ENCODE assay signal across 2 cellular contexts in genomic region chr6:3672339-3672738, GRCh38.
DNase-seq lines count a peak whose midpoint lies in the region; ATAC-seq, FAIRE-seq and TF ChIP-seq lines count a peak whose summit lies in the region.
"Not testable (repeated sequence)": the region's sequence is repeated elsewhere in the genome, so short reads cannot be mapped to it uniquely, and the experiment has no call there.

No MANE protein-coding gene starts in this region.

- not testable (repeated sequence) for DNase-seq in K562 (ENCODE audit: extremely low read depth in 1 of 4, low spot score in 3 of 4)

- not testable (repeated sequence) for H3K9me3 ChIP-seq in HEK293 (ENCODE audit: control insufficient read depth, insufficient read depth, low read depth, low read length); K562 (replicated peaks; ENCODE audit: control insufficient read depth, insufficient read depth, low read depth, low read length)

- intact Hi-C loops in K562 (cut with micrococcal nuclease), result not testable (repeated sequence)

- not testable (repeated sequence) for H4K20me1 ChIP-seq in K562 (replicated peaks; ENCODE audit: control insufficient read depth, insufficient read depth, low read length)

- CTCF ChIA-PET in HEK293 (lab: Yijun Ruan, JAX); K562 (lab: Yijun Ruan, JAX; ENCODE audit: low intra/inter-chr PET ratio): not testable (repeated sequence)

- not testable (repeated sequence) for TF ChIP-seq EP300 in K562 (IDR thresholded peaks at IDR 0.05; ENCODE audit: low read length)

- H3K27me3 ChIP-seq in K562 (ENCODE audit: control insufficient read depth in 2 of 2, insufficient read depth in 2 of 2, low read length in 2 of 2), result not testable (repeated sequence)

- H3K4me1 ChIP-seq in HEK293 (ENCODE audit: control insufficient read depth, insufficient read depth, low read length); K562 (replicated peaks in 1 of 2; ENCODE audit: control insufficient read depth in 2 of 2, insufficient read depth in 2 of 2, low read length in 2 of 2): not testable (repeated sequence)

- H2AFZ ChIP-seq in K562 (ENCODE audit: low read depth, low read length), result not testable (repeated sequence)

- not testable (repeated sequence) for ATAC-seq in K562

- not testable (repeated sequence) for TF ChIP-seq RAD21 in K562 (CRISPR knock-in tag; conservative IDR thresholded peaks at IDR 0.05 in 1 of 2, IDR thresholded peaks at IDR 0.05 in 1 of 2)

- H3K79me2 ChIP-seq in K562 (ENCODE audit: control insufficient read depth, insufficient read depth, low read length), result not testable (repeated sequence)

- TF ChIP-seq CTCF in HEK293 (tag by site-specific recombination; IDR thresholded peaks at IDR 0.05); K562 (IDR thresholded peaks at IDR 0.05 in 2 of 3, conservative IDR thresholded peaks at IDR 0.05 in 1 of 3; ENCODE audit: insufficient read depth in 2 of 3, low read depth in 1 of 3, low read length in 3 of 3): not testable (repeated sequence)

- not testable (repeated sequence) for H3K36me3 ChIP-seq in HEK293 (ENCODE audit: control insufficient read depth in 2 of 2, insufficient read depth in 1 of 2, low read length in 2 of 2); K562 (ENCODE audit: control insufficient read depth, insufficient read depth, low read length)

- in situ Hi-C loops in K562 (cut with MboI), result not testable (repeated sequence)

- not testable (repeated sequence) for FAIRE-seq in K562 (lab: Jason Lieb, UNC)

- WGBS in K562 (ENCODE audit: insufficient coverage, low coverage, missing lambda C conversion rate), result 0% methylated on average over 4 of the region's 4 CpGs

- not testable (repeated sequence) for H3K9me1 ChIP-seq in K562 (ENCODE audit: control insufficient read depth, insufficient read depth, low read length)

- H3K9ac ChIP-seq in K562 (ENCODE audit: insufficient read depth in 1 of 2, low read depth in 2 of 2, low read length in 2 of 2), result not testable (repeated sequence)

- not testable (repeated sequence) for TF ChIP-seq POLR2A in K562 (conservative IDR thresholded peaks at IDR 0.05)

- not testable (repeated sequence) for H3K4me3 ChIP-seq in HEK293 (ENCODE audit: low read depth, low read length); K562

- H3K4me2 ChIP-seq in K562 (ENCODE audit: insufficient read depth, low read length), result not testable (repeated sequence)

- POLR2A ChIA-PET in HEK293 (lab: Yijun Ruan, JAX); K562 (lab: Yijun Ruan, JAX): not testable (repeated sequence)

- H3K27ac ChIP-seq in HEK293 (ENCODE audit: extremely low read depth, low read depth, low read length); K562 (ENCODE audit: extremely low read depth, low read depth, low read length): not testable (repeated sequence)

- BruUV-seq in K562 (replicated peaks; lab: Mats Ljungman, UMichigan), result not testable (repeated sequence)

TF ChIP-seq in HEK293, 187 proteins besides CTCF, POLR2A, EP300 and RAD21:
- peak; percentile 88 for TF ChIP-seq ZNF146 (tag by site-specific recombination; IDR thresholded peaks at IDR 0.05)
- TF ChIP-seq ZNF280D (tag by site-specific recombination; IDR thresholded peaks at IDR 0.05), result 0 out of 2 replicates have a peak, but pooled peaks have one; percentile 49

TF ChIP-seq in K562, 482 proteins besides CTCF, POLR2A, EP300 and RAD21:
- TF ChIP-seq ZNF146 (CRISPR knock-in tag; IDR thresholded peaks at IDR 0.05; ENCODE audit: unreplicated experiment), result peak; percentile 88
- TF ChIP-seq KDM1A (IDR thresholded peaks at IDR 0.05), result peak; percentile 19 to 34; a peak in 1 of 4 replicates
